Comparison of ENCODE assay signal across 8 cellular contexts in the genomic region with DNA sequence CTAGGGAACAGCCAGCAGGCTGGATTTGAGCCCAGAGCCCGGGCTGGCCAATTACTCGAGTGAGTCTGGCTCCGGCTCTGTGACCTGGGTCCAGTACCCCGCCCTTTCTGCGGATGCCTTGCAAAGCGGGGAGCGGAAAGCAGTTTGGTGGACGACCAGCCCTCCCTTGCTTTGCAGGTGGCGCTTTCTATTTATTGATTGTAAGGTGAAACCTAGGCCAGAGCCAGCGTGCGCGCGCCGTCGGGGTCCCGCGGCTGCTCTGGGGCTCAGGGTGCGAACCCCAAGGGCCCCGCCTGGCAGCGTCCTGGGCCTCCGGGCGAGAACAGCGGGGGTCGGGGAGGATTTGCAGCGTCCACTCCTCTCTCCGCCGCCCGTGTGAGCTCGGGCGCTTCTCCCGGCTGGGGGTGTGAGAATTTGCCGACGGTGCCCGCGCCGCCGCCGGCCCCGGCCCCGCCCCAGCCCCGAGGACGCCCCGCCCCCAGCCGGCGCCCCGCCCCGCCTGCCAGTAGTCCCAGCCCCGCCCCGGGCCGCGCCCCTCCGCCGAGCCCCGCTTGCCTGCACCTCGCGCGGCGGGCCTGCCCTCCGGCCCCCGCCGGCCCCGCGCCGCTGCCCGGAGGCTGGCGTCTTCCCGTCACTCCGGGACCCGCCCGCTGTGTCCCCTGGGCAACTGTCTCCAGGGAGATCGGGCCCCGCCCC. TPM values are rescaled to one million over a fixed set of nuclear protein-coding genes. Genes with fewer than 3 reads are reported as not detected.
DNase-seq lines count a peak whose midpoint lies in the region; ATAC-seq, FAIRE-seq and TF ChIP-seq lines count a peak whose summit lies in the region.

No MANE protein-coding gene starts in this region.

- H3K9me3 ChIP-seq in neuron (ENCODE audit: low read length) (no peaks in the 10 kb centered on the region), stomach smooth muscle (ENCODE audit: control insufficient read depth in 2 of 2, low read length in 2 of 2) (no peaks in the 10 kb centered on the region)

- H3K27ac ChIP-seq in foreskin keratinocyte (peak overlapping the region; percentile 41), stomach smooth muscle (ENCODE audit: low read length) (no peak overlapping the region)

- H3K9ac ChIP-seq in stomach smooth muscle (ENCODE audit: low read length in 2 of 2): peak overlapping the region in 1 of 2 donors; percentile 39

- no peak for DNase-seq in AG09309 (ENCODE audit: low read depth)
- peak; percentile 53 for DNase-seq in RCC 7860 (ENCODE audit: low spot score)
- DNase-seq in activated effector memory CD4-positive, alpha-beta T cell treated with anti-CD3 and anti-CD28 coated beads, Interleukin-2, amount 50 U/mL, for 16 hours: peak; percentile 94
- DNase-seq in foreskin keratinocyte: peak in 1 of 2 donors; percentile 77

- ATAC-seq in HG03442 (IDR thresholded peaks at IDR 0.05; ENCODE audit: unreplicated experiment) (peak; percentile 49), foreskin keratinocyte (peak; percentile 62)

- H3K27me3 ChIP-seq in foreskin keratinocyte: no peaks in the 10 kb centered on the region
- H3K27me3 ChIP-seq in neuron (ENCODE audit: insufficient read depth, low read length): peaks cover 30% of the 10 kb centered on the region
- H3K27me3 ChIP-seq in stomach smooth muscle (ENCODE audit: control insufficient read depth in 1 of 2, insufficient read depth in 2 of 2, low read length in 2 of 2): no peaks in the 10 kb centered on the region

- H3K4me1 ChIP-seq in foreskin keratinocyte (peaks cover 10% of the 10 kb centered on the region), neuron (ENCODE audit: insufficient read depth, low read length) (peaks cover 18% of the 10 kb centered on the region), stomach smooth muscle (ENCODE audit: control insufficient read depth, insufficient read depth, low read length) (peaks cover 32% of the 10 kb centered on the region)

- H2AFZ ChIP-seq in neuron (ENCODE audit: low read depth, low read length): peak overlapping the region; percentile 94

- no peaks in the 10 kb centered on the region for H3K36me3 ChIP-seq in neuron (ENCODE audit: insufficient read depth, low read length)
- no peaks in the 10 kb centered on the region for H3K36me3 ChIP-seq in stomach smooth muscle (ENCODE audit: control insufficient read depth in 2 of 2, insufficient read depth in 2 of 2, low read length in 2 of 2)

- TF ChIP-seq POLR2A in GM19193 (IDR thresholded peaks at IDR 0.05; ENCODE audit: extremely low read depth, insufficient read depth, insufficient read length): peak; percentile 33

- H3K4me3 ChIP-seq in AG09309 (ENCODE audit: control insufficient read depth, low read depth, low read length) (peak overlapping the region; percentile 76), neuron (ENCODE audit: low read length) (peak overlapping the region; percentile 63), stomach smooth muscle (ENCODE audit: low read length in 2 of 2) (peak overlapping the region; percentile 75 to 77)

- no peak for TF ChIP-seq CTCF in AG09309 (IDR thresholded peaks at IDR 0.05; ENCODE audit: control insufficient read depth, insufficient read depth, low read depth, low read length, missing control alignments)
- peak; percentile 4 for TF ChIP-seq CTCF in foreskin keratinocyte (conservative IDR thresholded peaks at IDR 0.05)

- FAIRE-seq in RCC 7860 (lab: Jason Lieb, UNC): no peak

RNA-seq across cellular contexts. Expression of gene PIK3CD, which starts 37.6 kb away (rescaled TPM):
- total RNA-seq in foreskin keratinocyte: 25.0 and 40.4 TPM in 2 replicates
- 13.3 and 20.3 TPM in 2 replicates for polyA plus RNA-seq in foreskin keratinocyte
